ENCODE assay signal across 8 cellular contexts in the genomic region with DNA sequence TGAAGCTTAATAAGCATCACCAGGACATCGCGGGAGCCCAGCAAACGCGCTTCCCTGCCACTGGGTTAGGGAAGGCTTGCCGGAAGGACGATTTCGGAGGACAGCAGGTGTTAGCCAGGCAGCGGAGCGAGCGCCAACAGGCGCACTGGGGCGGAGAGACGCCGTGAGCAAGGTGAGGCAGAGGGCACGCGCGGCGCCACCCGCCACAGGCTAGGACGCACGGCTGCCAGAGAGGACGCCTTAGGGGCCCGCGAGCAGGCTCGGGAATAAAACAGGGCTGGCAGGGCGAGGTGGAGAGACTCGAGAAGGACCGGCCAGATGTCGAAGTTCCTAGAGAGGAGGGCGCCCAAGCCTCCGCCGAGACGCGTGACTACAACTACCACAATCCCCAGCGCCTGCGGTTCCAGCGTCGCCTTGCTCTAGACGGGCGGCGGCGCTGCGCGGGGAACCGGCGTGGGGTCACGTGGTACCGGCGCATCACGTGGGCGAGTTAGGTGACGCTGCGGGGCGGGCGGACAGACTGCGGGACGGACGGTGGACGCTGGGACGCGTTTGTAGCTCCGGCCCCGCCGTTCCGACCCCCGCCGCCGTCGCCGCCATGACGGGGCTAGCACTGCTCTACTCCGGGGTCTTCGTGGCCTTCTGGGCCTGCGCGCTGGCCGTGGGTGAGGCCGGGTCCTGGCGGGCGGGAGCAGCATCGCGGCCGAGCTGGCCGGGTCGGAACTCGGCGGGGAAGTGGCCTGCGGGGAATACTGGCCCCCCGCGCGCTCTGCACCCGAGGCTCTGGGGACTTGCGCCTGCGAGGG. TPM values are rescaled to one million over a fixed set of nuclear protein-coding genes. Genes with fewer than 3 reads are reported as not detected.
A peak's percentile ranks its signal among the peaks of the same experiment; 100 is the strongest.
DNase-seq lines count a peak whose midpoint lies in the region; ATAC-seq and TF ChIP-seq lines count a peak whose summit lies in the region.

Gene ATP6V0B, plus strand, starts transcription at position 518 of the 806 bp plus-strand sequence. Its CDS starts 81 bp downstream, at position 599.

- peak within 1 kb of the TSS; percentile 87 for H2AFZ ChIP-seq in fibroblast of lung (ENCODE audit: low read length)

- H3K4me2 ChIP-seq in fibroblast of lung (ENCODE audit: extremely low read depth, insufficient read depth, low read length): peak within 1 kb of the TSS; percentile 72

- H3K27me3 Mint-ChIP-seq in activated T-helper 17 cell treated with anti-CD3 and anti-CD28 coated beads, Interleukin-2, amount 50 U/mL, for 72 hours: no peaks in the 10 kb centered on the region
- peaks cover 0 to 5% (median 0%) of the 10 kb centered on the region in 5 donors for H3K27me3 Mint-ChIP-seq in naive thymus-derived CD8-positive, alpha-beta T cell
- no peaks in the 10 kb centered on the region for H3K27me3 Mint-ChIP-seq in stimulated activated naive B cell treated with anti-CD40 and anti-IgM and Interleukin-4, amounts not matched to agents 10 μg/mL and 1 μg/mL and 100 μg/mL, for 72 hours

- no peaks in the 10 kb centered on the region for H4K20me1 ChIP-seq in fibroblast of lung (ENCODE audit: control insufficient read depth, extremely low read depth, insufficient read depth, low read length)

- peak; percentile 83 for ATAC-seq in activated T-helper 17 cell treated with anti-CD3 and anti-CD28 coated beads, Interleukin-2, amount 50 U/mL, for 72 hours (replicated peaks)
- ATAC-seq in naive thymus-derived CD8-positive, alpha-beta T cell: peak; percentile 71 to 80
- peak; percentile 78 to 80 for ATAC-seq in stimulated activated naive B cell treated with anti-CD40 and anti-IgM and Interleukin-4, amounts not matched to agents 10 μg/mL and 1 μg/mL and 100 μg/mL, for 72 hours (replicated peaks)

- H3K27ac ChIP-seq in RWPE1: peak within 1 kb of the TSS; percentile 90
- H3K27ac ChIP-seq in fibroblast of lung (ENCODE audit: insufficient read depth, low read length): peak within 1 kb of the TSS; percentile 83

- no peaks in the 10 kb centered on the region for H3K27me3 ChIP-seq in fibroblast of lung (ENCODE audit: control insufficient read depth, insufficient read depth, low read length)

- TF ChIP-seq CTCF in RWPE1 (conservative IDR thresholded peaks at IDR 0.05; ENCODE audit: low read depth) (no peak), fibroblast of lung (conservative IDR thresholded peaks at IDR 0.05 in 1 of 2, IDR thresholded peaks at IDR 0.05 in 1 of 2; ENCODE audit: low read depth in 1 of 2, low read length in 2 of 2) (peak; percentile 4 to 19)

- peaks cover 37% of the 10 kb centered on the region for H3K4me1 Mint-ChIP-seq in activated T-helper 17 cell treated with anti-CD3 and anti-CD28 coated beads, Interleukin-2, amount 50 U/mL, for 72 hours
- H3K4me1 Mint-ChIP-seq in naive thymus-derived CD8-positive, alpha-beta T cell: peaks cover 35 to 65% (median 63%) of the 10 kb centered on the region in 4 donors
- peaks cover 51 to 68% of the 10 kb centered on the region in 2 donors for H3K4me1 Mint-ChIP-seq in stimulated activated naive B cell treated with anti-CD40 and anti-IgM and Interleukin-4, amounts not matched to agents 10 μg/mL and 1 μg/mL and 100 μg/mL, for 72 hours

- no peaks in the 10 kb centered on the region for H3K9me3 Mint-ChIP-seq in activated T-helper 17 cell treated with anti-CD3 and anti-CD28 coated beads, Interleukin-2, amount 50 U/mL, for 72 hours
- H3K9me3 Mint-ChIP-seq in naive thymus-derived CD8-positive, alpha-beta T cell: no peaks in the 10 kb centered on the region
- no peaks in the 10 kb centered on the region for H3K9me3 Mint-ChIP-seq in stimulated activated naive B cell treated with anti-CD40 and anti-IgM and Interleukin-4, amounts not matched to agents 10 μg/mL and 1 μg/mL and 100 μg/mL, for 72 hours

- peaks cover 15% of the 10 kb centered on the region for H3K36me3 ChIP-seq in fibroblast of lung (ENCODE audit: control insufficient read depth, insufficient read depth, low read length)

- H3K36me3 Mint-ChIP-seq in activated T-helper 17 cell treated with anti-CD3 and anti-CD28 coated beads, Interleukin-2, amount 50 U/mL, for 72 hours (ENCODE audit: low read depth): peaks cover 67% of the 10 kb centered on the region
- H3K36me3 Mint-ChIP-seq in naive thymus-derived CD8-positive, alpha-beta T cell: peaks cover 0 to 33% (median 11%) of the 10 kb centered on the region in 3 donors
- H3K36me3 Mint-ChIP-seq in stimulated activated naive B cell treated with anti-CD40 and anti-IgM and Interleukin-4, amounts not matched to agents 10 μg/mL and 1 μg/mL and 100 μg/mL, for 72 hours: peaks cover 37 to 45% of the 10 kb centered on the region in 2 donors

- H3K4me1 ChIP-seq in fibroblast of lung (ENCODE audit: control insufficient read depth, extremely low read depth, insufficient read depth, low read length): peaks cover 11% of the 10 kb centered on the region

- H3K9ac ChIP-seq in fibroblast of lung (ENCODE audit: insufficient read depth, low read length): peak within 1 kb of the TSS; percentile 90

- no peaks in the 10 kb centered on the region for H3K9me3 ChIP-seq in fibroblast of lung (ENCODE audit: control insufficient read depth, insufficient read depth, low read depth, low read length)

- H3K4me3 ChIP-seq in fibroblast of lung (replicated peaks in 1 of 4; ENCODE audit: control extremely low read depth in 1 of 4, insufficient read depth in 1 of 4, low read depth in 3 of 4, low read length in 4 of 4): peak within 1 kb of the TSS; percentile 70 to 87 (median 86)

- H3K79me2 ChIP-seq in fibroblast of lung (ENCODE audit: control insufficient read depth, insufficient read depth, low read length): peaks cover 26% of the 10 kb centered on the region

- peak within 1 kb of the TSS; percentile 97 for H3K4me3 Mint-ChIP-seq in activated T-helper 17 cell treated with anti-CD3 and anti-CD28 coated beads, Interleukin-2, amount 50 U/mL, for 72 hours
- H3K4me3 Mint-ChIP-seq in naive thymus-derived CD8-positive, alpha-beta T cell: peak within 1 kb of the TSS; percentile 84 to 97 (median 94)
- peak within 1 kb of the TSS; percentile 91 to 93 for H3K4me3 Mint-ChIP-seq in stimulated activated naive B cell treated with anti-CD40 and anti-IgM and Interleukin-4, amounts not matched to agents 10 μg/mL and 1 μg/mL and 100 μg/mL, for 72 hours

- peak; percentile 94 for DNase-seq in EL
- peak; percentile 95 for DNase-seq in H4 (ENCODE audit: low spot score)
- DNase-seq in LoVo (ENCODE audit: low spot score): peak; percentile 95
- DNase-seq in RWPE1 (ENCODE audit: low spot score): peak; percentile 94
- DNase-seq in fibroblast of lung (ENCODE audit: low read depth in 2 of 2): peak; percentile 90 to 92
- DNase-seq in naive thymus-derived CD8-positive, alpha-beta T cell: peak; percentile 86 to 95 (median 89)
- DNase-seq in stimulated activated naive B cell treated with anti-CD40 and anti-IgM and Interleukin-4, amounts not matched to agents 10 μg/mL and 1 μg/mL and 100 μg/mL, for 72 hours: peak; percentile 92

- CTCF ChIA-PET in RWPE1 (lab: Yijun Ruan, JAX): interaction anchor here (1.2 kb wide), 2 partner anchors 40 to 44 kb away, joined by 3 read pairs; no protein-coding TSS in a partner anchor

- POLR2A ChIA-PET in RWPE1 (lab: Yijun Ruan, JAX; ENCODE audit: low non-redundant PET): interaction anchor here (0.5 to 0.7 kb wide), 2 partner anchors 15 to 30 kb away, joined by 3 to 5 read pairs; no protein-coding TSS in a partner anchor
- POLR2A ChIA-PET in naive thymus-derived CD8-positive, alpha-beta T cell (lab: Charles Lee): interaction anchor here (0.8 to 2.6 kb wide), 12 partner anchors 8 to 325 kb away, joined by 3 to 12 read pairs (median 5); partner anchors contain the start of genes IPO13, KDM4A and SLC6A9

- peak within 1 kb of the TSS; percentile 93 for H3K27ac Mint-ChIP-seq in activated T-helper 17 cell treated with anti-CD3 and anti-CD28 coated beads, Interleukin-2, amount 50 U/mL, for 72 hours
- H3K27ac Mint-ChIP-seq in naive thymus-derived CD8-positive, alpha-beta T cell: peak within 1 kb of the TSS; percentile 89 to 98 (median 96)
- H3K27ac Mint-ChIP-seq in stimulated activated naive B cell treated with anti-CD40 and anti-IgM and Interleukin-4, amounts not matched to agents 10 μg/mL and 1 μg/mL and 100 μg/mL, for 72 hours: peak within 1 kb of the TSS; percentile 96

RNA-seq across cellular contexts. Expression of gene ATP6V0B, which starts in this region (rescaled TPM):
- total RNA-seq in H4 (2014; rRNA removed; shearing (Covaris generic)): 193 and 213 TPM in 2 replicates
- 100 to 1,000 TPM in 1 of 2 donors, 10 to 100 TPM in 1; 80.1 to 183 TPM for total RNA-seq in activated T-helper 17 cell treated with anti-CD3 and anti-CD28 coated beads, Interleukin-2, amount 50 U/mL, for 72 hours
- 102 and 121 TPM in 2 replicates for total RNA-seq in fibroblast of lung
- polyA plus RNA-seq in fibroblast of lung: 83.5 and 89.0 TPM in 2 replicates
- polyA plus RNA-seq in fibroblast of lung (2012): 57.6 and 91.7 TPM in 2 replicates
- 203 and 207 TPM in 2 replicates for polyA minus RNA-seq in fibroblast of lung (ENCODE audit: low replicate concordance)
- 10 to 100 TPM; 55.8 to 59.6 TPM for total RNA-seq in naive thymus-derived CD8-positive, alpha-beta T cell
- 100 to 1,000 TPM; 149 to 213 (median 166) TPM for polyA plus RNA-seq in naive thymus-derived CD8-positive, alpha-beta T cell

Comparison
In these comparisons a context has a peak if more than half of its experiments do, and no peak if none do; other contexts are left out.
1. Peak in every context shown above with its lines: DNase-seq, ATAC-seq, H3K4me3 ChIP-seq and H3K27ac ChIP-seq.